In the genomic region with DNA sequence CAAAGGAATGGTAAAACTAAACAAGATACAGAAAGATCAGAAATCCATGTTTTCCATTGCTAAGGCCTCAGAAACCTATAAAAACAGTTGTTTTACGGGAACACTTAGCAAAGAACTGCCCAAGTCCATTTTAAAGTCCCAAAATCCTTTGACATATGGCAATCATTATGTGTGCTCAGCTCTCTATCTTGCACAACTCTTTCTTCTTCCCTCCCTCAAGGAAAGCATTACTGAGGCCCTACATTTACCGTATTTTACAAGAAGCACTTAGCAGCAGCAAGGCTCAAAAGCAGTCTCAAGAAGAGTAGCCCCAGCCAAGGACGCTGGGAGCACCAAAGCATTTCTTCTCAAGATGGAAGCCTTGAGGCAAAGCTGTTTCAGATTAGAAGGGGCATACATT, we compare ENCODE assay signal across 23 cellular contexts.
DNase-seq lines count a peak whose midpoint lies in the region; ATAC-seq and TF ChIP-seq lines count a peak whose summit lies in the region.
"Had no signal": no experiment of that assay in that cellular context is flagged by ENCODE, and none has a peak within 500 bp of the region (broad histone marks: within the 10 kb centered on the region; RNA-seq: fewer than 3 reads in every experiment).

No MANE protein-coding gene starts in this region.

- TF ChIP-seq POLR2A in stomach (IDR thresholded peaks at IDR 0.05) = no peak

- no peak overlapping the region for H3K27ac ChIP-seq in stomach
- H3K27ac ChIP-seq: 22Rv1, Peyer's patch, SJCRH30 had no signal

- no peaks in the 10 kb centered on the region for H3K36me3 ChIP-seq in stomach
- H3K36me3 ChIP-seq: Peyer's patch, SJCRH30 had no signal

- H3K4me3 Mint-ChIP-seq in activated CD8-positive, alpha-beta T cell treated with anti-CD3 and anti-CD28 coated beads, Interleukin-2, amount 10 ng/mL, durations not matched to agents 7 days and 5 days = no peak overlapping the region
- H3K4me3 Mint-ChIP-seq: B cell, H9, HFFc6 had no signal

- no peak overlapping the region for H3K27ac Mint-ChIP-seq in activated CD8-positive, alpha-beta T cell treated with anti-CD3 and anti-CD28 coated beads, Interleukin-2, amount 10 ng/mL, durations not matched to agents 7 days and 5 days
- H3K27ac Mint-ChIP-seq: B cell, H9, HFFc6 had no signal

- no peak for TF ChIP-seq CTCF in stomach (IDR thresholded peaks at IDR 0.05)

- CTCF ChIA-PET in activated CD8-positive, alpha-beta T cell treated with anti-CD3 and anti-CD28 coated beads, Interleukin-2, amount 10 ng/mL, durations not matched to agents 7 days and 5 days (lab: Charles Lee) = no interaction called here

- H3K27me3 ChIP-seq in stomach = no peaks in the 10 kb centered on the region
- H3K27me3 ChIP-seq: Peyer's patch, SJCRH30 had no signal

- intact Hi-C loops in sciatic nerve (cut with DNase I) = no loop called here
- intact Hi-C loops in stomach (cut with DNase I; ENCODE audit: low total_unique reads) = no loop called here

- 72 to 79% (median 75%) methylated on average over 3 of the region's 3 CpGs for WGBS in stomach, 5 donors

- peak; percentile 83 for ATAC-seq in sciatic nerve
- no peak for ATAC-seq in activated CD8-positive, alpha-beta T cell treated with anti-CD3 and anti-CD28 coated beads, Interleukin-2, amount 10 ng/mL, durations not matched to agents 7 days and 5 days
- ATAC-seq: GM12878 had no signal

- TF ChIP-seq EP300 in stomach (IDR thresholded peaks at IDR 0.05) = no peak

- H3K4me1 Mint-ChIP-seq in activated CD8-positive, alpha-beta T cell treated with anti-CD3 and anti-CD28 coated beads, Interleukin-2, amount 10 ng/mL, durations not matched to agents 7 days and 5 days (ENCODE audit: low read depth) = no peaks in the 10 kb centered on the region
- H3K4me1 Mint-ChIP-seq: B cell had no signal

- H3K27me3 Mint-ChIP-seq in activated CD8-positive, alpha-beta T cell treated with anti-CD3 and anti-CD28 coated beads, Interleukin-2, amount 10 ng/mL, durations not matched to agents 7 days and 5 days (ENCODE audit: low read depth) = no peaks in the 10 kb centered on the region
- H3K27me3 Mint-ChIP-seq: B cell had no signal

- H3K9me3 Mint-ChIP-seq in activated CD8-positive, alpha-beta T cell treated with anti-CD3 and anti-CD28 coated beads, Interleukin-2, amount 10 ng/mL, durations not matched to agents 7 days and 5 days (ENCODE audit: insufficient read depth) = peaks cover 7% of the 10 kb centered on the region
- H3K9me3 Mint-ChIP-seq: H9, HFFc6 had no signal

- H3K4me1 ChIP-seq in stomach = no peaks in the 10 kb centered on the region
- H3K4me1 ChIP-seq: Peyer's patch, SJCRH30 had no signal

- H3K9me3 ChIP-seq in stomach = no peaks in the 10 kb centered on the region
- H3K9me3 ChIP-seq: Peyer's patch, SJCRH30 had no signal

- POLR2A ChIA-PET in activated CD8-positive, alpha-beta T cell treated with anti-CD3 and anti-CD28 coated beads, Interleukin-2, amount 10 ng/mL, durations not matched to agents 7 days and 5 days (lab: Charles Lee) = no interaction called here

- peak; percentile 11 for DNase-seq in AG08395 (ENCODE audit: low spot score)
- peak; percentile 42 for DNase-seq in GM04504 (ENCODE audit: low read depth)
- peak; percentile 79 for DNase-seq in fibroblast of gingiva (ENCODE audit: low read depth)
- DNase-seq in sciatic nerve (ENCODE audit: low spot score) = no peak
- DNase-seq in stimulated activated CD4-positive, alpha-beta T cell treated with anti-CD3 and anti-CD28 coated beads, Interleukin-1b, Interleukin-23, amount 100 ng/mL, for 48 hours = no peak
- no peak for DNase-seq in activated CD8-positive, alpha-beta T cell treated with anti-CD3 and anti-CD28 coated beads, Interleukin-2, amount 10 ng/mL, durations not matched to agents 7 days and 5 days
- DNase-seq in stomach = no peak
- DNase-seq in NCI-H2107 treated with DMSO at 0.1 percent for 48 hours (lab: John Stamatoyannopoulos, UW; ENCODE audit: unreplicated experiment) = no peak
- DNase-seq: ACHN, H9, HFFc6, Karpas-422, MV-4-11, NCI-H1105 treated with DMSO at 0.1 percent for 48 hours, NCI-H2029 treated with DMSO at 0.1 percent for 48 hours, NCI-H2171 treated with DMSO at 0.1 percent for 48 hours, NCI-H524 treated with DMSO at 0.1 percent for 48 hours, NCI-H82, Peyer's patch, SJCRH30 had no signal

- no peak overlapping the region for H3K4me3 ChIP-seq in stomach
- H3K4me3 ChIP-seq: GM12878, Peyer's patch, SJCRH30 had no signal

- H3K36me3 Mint-ChIP-seq in activated CD8-positive, alpha-beta T cell treated with anti-CD3 and anti-CD28 coated beads, Interleukin-2, amount 10 ng/mL, durations not matched to agents 7 days and 5 days (ENCODE audit: low read depth) = no peaks in the 10 kb centered on the region

Comparison
In these comparisons a context has a peak if more than half of its experiments do, and no peak if none do; other contexts are left out.
1. DNase-seq: peak in AG08395 (single experiment), GM04504 (single experiment) and fibroblast of gingiva (single experiment); none in sciatic nerve (single experiment), stimulated activated CD4-positive, alpha-beta T cell treated with anti-CD3 and anti-CD28 coated beads, Interleukin-1b, Interleukin-23, amount 100 ng/mL, for 48 hours (single experiment), activated CD8-positive, alpha-beta T cell treated with anti-CD3 and anti-CD28 coated beads, Interleukin-2, amount 10 ng/mL, durations not matched to agents 7 days and 5 days (single experiment), stomach (single experiment) and NCI-H2107 treated with DMSO at 0.1 percent for 48 hours (single experiment).